In the genomic region with DNA sequence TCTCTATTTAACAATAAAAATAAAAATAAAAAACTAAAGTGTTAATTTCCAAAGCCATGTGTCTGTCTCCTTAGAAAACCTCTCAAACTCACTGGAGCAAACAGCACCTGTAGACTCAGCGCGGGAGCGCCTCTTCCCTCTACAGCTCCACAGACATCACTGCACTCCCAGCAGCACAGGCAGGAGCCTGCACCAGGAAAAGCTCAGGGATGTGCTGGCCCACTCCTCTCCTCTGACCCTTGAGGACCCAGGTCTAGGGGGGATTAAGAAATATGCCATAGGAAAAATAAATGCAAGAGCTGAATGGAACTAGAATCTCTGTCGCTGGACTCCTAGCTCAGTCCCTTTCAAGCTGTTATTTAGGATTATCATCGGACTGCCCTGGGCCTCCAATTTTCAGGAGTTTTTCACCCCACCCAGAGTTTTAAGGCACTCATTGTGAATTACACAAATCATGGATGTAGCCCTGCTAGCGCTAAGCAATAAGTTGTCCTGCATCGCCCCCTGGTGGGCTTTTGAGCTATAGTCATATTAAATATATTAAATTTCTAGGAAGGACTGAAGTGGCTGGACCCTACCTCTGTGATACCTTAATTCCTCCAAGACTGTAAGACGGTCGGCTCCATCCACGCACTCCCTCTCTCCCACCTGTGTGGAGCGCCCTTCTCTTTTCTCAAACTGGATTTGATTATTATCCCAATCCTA, we compare ENCODE assay signal across 1 cellular context.
TF ChIP-seq lines count a peak whose summit lies in the region.

No MANE protein-coding gene starts in this region.

TF ChIP-seq in WTC11, 78 proteins besides CTCF, POLR2A, EP300 and RAD21 (continued from another document):
- TF ChIP-seq MXD4 (CRISPR knock-in tag; IDR thresholded peaks at IDR 0.05; ENCODE audit: borderline replicate concordance), result no peak
- TF ChIP-seq SMAD4 (CRISPR knock-in tag; IDR thresholded peaks at IDR 0.05), result no peak
- no peak for TF ChIP-seq RELA (CRISPR knock-in tag; IDR thresholded peaks at IDR 0.05; ENCODE audit: borderline replicate concordance)
- TF ChIP-seq ESRRA (CRISPR knock-in tag; IDR thresholded peaks at IDR 0.05; ENCODE audit: borderline replicate concordance), result no peak
- TF ChIP-seq ZNF281 (CRISPR knock-in tag; IDR thresholded peaks at IDR 0.05), result no peak
TF ChIP-seq in WTC11: peak in this region for 0.
